Comparison of ENCODE assay signal across 1 cellular context in the genomic region with DNA sequence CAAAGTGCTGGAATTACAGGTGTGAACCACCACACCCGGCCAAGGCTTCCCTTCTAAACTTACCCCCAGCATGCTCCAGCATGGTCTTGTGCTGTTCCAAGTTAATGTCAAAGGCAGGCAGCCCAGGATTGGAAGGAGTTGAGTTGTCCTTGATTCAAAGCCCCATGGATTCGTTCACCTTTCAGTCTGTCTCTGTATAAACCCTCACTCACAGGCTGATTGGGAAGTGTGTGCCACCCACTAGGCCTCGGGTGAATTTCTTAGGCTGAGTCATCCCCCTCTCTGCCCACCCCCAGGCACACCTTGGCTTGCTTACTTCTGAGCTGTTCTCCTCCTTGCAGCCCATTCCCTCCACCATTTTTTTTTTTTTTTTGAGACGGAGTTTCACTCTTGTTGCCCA.
TF ChIP-seq lines count a peak whose summit lies in the region.

No MANE protein-coding gene starts in this region.

TF ChIP-seq in GM12878, 131 proteins besides CTCF, POLR2A, EP300 and RAD21:
- TF ChIP-seq, protein P1, sequence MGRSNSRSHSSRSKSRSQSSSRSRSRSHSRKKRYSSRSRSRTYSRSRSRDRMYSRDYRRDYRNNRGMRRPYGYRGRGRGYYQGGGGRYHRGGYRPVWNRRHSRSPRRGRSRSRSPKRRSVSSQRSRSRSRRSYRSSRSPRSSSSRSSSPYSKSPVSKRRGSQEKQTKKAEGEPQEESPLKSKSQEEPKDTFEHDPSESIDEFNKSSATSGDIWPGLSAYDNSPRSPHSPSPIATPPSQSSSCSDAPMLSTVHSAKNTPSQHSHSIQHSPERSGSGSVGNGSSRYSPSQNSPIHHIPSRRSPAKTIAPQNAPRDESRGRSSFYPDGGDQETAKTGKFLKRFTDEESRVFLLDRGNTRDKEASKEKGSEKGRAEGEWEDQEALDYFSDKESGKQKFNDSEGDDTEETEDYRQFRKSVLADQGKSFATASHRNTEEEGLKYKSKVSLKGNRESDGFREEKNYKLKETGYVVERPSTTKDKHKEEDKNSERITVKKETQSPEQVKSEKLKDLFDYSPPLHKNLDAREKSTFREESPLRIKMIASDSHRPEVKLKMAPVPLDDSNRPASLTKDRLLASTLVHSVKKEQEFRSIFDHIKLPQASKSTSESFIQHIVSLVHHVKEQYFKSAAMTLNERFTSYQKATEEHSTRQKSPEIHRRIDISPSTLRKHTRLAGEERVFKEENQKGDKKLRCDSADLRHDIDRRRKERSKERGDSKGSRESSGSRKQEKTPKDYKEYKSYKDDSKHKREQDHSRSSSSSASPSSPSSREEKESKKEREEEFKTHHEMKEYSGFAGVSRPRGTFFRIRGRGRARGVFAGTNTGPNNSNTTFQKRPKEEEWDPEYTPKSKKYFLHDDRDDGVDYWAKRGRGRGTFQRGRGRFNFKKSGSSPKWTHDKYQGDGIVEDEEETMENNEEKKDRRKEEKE (IDR thresholded peaks at IDR 0.05): no peak
- TF ChIP-seq CHD1 (IDR thresholded peaks at IDR 0.05; ENCODE audit: low read depth, low read length) (no peak), SP1 (IDR thresholded peaks at IDR 0.05; ENCODE audit: low read depth, low read length) (no peak), GATAD2B (conservative IDR thresholded peaks at IDR 0.05; ENCODE audit: low read depth) (no peak), SMAD1 (IDR thresholded peaks at IDR 0.05; ENCODE audit: low read depth, partially characterized antibody) (no peak), MTA3 (IDR thresholded peaks at IDR 0.05; ENCODE audit: borderline replicate concordance, low read length) (no peak), YY1 (IDR thresholded peaks at IDR 0.05; ENCODE audit: low read depth, low read length) (no peak), HCFC1 (IDR thresholded peaks at IDR 0.05; ENCODE audit: low read length) (no peak), ASH2L (IDR thresholded peaks at IDR 0.05; ENCODE audit: borderline replicate concordance, low read depth) (no peak), WRNIP1 (IDR thresholded peaks at IDR 0.05; ENCODE audit: borderline replicate concordance, low read depth, low read length) (no peak)
- TF ChIP-seq, protein P2, sequence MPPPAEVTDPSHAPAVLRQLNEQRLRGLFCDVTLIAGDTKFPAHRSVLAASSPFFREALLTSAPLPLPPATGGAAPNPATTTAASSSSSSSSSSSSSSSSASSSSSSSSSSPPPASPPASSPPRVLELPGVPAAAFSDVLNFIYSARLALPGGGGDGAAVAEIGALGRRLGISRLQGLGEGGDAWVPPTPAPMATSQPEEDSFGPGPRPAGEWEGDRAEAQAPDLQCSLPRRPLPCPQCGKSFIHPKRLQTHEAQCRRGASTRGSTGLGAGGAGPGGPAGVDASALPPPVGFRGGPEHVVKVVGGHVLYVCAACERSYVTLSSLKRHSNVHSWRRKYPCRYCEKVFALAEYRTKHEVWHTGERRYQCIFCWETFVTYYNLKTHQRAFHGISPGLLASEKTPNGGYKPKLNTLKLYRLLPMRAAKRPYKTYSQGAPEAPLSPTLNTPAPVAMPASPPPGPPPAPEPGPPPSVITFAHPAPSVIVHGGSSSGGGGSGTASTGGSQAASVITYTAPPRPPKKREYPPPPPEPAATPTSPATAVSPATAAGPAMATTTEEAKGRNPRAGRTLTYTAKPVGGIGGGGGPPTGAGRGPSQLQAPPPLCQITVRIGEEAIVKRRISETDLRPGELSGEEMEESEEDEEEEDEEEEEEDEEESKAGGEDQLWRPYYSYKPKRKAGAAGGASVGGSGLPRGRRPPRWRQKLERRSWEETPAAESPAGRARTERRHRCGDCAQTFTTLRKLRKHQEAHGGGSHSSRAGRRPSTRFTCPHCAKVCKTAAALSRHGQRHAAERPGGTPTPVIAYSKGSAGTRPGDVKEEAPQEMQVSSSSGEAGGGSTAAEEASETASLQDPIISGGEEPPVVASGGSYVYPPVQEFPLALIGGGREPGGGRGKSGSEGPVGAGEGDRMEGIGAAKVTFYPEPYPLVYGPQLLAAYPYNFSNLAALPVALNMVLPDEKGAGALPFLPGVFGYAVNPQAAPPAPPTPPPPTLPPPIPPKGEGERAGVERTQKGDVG (CRISPR knock-in tag; IDR thresholded peaks at IDR 0.05): no peak
- TF ChIP-seq, protein P3, sequence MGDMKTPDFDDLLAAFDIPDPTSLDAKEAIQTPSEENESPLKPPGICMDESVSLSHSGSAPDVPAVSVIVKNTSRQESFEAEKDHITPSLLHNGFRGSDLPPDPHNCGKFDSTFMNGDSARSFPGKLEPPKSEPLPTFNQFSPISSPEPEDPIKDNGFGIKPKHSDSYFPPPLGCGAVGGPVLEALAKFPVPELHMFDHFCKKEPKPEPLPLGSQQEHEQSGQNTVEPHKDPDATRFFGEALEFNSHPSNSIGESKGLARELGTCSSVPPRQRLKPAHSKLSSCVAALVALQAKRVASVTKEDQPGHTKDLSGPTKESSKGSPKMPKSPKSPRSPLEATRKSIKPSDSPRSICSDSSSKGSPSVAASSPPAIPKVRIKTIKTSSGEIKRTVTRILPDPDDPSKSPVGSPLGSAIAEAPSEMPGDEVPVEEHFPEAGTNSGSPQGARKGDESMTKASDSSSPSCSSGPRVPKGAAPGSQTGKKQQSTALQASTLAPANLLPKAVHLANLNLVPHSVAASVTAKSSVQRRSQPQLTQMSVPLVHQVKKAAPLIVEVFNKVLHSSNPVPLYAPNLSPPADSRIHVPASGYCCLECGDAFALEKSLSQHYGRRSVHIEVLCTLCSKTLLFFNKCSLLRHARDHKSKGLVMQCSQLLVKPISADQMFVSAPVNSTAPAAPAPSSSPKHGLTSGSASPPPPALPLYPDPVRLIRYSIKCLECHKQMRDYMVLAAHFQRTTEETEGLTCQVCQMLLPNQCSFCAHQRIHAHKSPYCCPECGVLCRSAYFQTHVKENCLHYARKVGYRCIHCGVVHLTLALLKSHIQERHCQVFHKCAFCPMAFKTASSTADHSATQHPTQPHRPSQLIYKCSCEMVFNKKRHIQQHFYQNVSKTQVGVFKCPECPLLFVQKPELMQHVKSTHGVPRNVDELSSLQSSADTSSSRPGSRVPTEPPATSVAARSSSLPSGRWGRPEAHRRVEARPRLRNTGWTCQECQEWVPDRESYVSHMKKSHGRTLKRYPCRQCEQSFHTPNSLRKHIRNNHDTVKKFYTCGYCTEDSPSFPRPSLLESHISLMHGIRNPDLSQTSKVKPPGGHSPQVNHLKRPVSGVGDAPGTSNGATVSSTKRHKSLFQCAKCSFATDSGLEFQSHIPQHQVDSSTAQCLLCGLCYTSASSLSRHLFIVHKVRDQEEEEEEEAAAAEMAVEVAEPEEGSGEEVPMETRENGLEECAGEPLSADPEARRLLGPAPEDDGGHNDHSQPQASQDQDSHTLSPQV (IDR thresholded peaks at IDR 0.05): no peak
- TF ChIP-seq, protein P4, sequence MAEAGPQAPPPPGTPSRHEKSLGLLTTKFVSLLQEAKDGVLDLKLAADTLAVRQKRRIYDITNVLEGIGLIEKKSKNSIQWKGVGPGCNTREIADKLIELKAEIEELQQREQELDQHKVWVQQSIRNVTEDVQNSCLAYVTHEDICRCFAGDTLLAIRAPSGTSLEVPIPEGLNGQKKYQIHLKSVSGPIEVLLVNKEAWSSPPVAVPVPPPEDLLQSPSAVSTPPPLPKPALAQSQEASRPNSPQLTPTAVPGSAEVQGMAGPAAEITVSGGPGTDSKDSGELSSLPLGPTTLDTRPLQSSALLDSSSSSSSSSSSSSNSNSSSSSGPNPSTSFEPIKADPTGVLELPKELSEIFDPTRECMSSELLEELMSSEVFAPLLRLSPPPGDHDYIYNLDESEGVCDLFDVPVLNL (IDR thresholded peaks at IDR 0.05; ENCODE audit: low read depth, low read length): no peak
- TF ChIP-seq, protein P5, sequence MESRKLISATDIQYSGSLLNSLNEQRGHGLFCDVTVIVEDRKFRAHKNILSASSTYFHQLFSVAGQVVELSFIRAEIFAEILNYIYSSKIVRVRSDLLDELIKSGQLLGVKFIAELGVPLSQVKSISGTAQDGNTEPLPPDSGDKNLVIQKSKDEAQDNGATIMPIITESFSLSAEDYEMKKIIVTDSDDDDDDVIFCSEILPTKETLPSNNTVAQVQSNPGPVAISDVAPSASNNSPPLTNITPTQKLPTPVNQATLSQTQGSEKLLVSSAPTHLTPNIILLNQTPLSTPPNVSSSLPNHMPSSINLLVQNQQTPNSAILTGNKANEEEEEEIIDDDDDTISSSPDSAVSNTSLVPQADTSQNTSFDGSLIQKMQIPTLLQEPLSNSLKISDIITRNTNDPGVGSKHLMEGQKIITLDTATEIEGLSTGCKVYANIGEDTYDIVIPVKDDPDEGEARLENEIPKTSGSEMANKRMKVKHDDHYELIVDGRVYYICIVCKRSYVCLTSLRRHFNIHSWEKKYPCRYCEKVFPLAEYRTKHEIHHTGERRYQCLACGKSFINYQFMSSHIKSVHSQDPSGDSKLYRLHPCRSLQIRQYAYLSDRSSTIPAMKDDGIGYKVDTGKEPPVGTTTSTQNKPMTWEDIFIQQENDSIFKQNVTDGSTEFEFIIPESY (IDR thresholded peaks at IDR 0.05): no peak
TF ChIP-seq in GM12878: peak in this region for 0.
